10 cellular contexts compared by ENCODE assay signal in the genomic region with DNA sequence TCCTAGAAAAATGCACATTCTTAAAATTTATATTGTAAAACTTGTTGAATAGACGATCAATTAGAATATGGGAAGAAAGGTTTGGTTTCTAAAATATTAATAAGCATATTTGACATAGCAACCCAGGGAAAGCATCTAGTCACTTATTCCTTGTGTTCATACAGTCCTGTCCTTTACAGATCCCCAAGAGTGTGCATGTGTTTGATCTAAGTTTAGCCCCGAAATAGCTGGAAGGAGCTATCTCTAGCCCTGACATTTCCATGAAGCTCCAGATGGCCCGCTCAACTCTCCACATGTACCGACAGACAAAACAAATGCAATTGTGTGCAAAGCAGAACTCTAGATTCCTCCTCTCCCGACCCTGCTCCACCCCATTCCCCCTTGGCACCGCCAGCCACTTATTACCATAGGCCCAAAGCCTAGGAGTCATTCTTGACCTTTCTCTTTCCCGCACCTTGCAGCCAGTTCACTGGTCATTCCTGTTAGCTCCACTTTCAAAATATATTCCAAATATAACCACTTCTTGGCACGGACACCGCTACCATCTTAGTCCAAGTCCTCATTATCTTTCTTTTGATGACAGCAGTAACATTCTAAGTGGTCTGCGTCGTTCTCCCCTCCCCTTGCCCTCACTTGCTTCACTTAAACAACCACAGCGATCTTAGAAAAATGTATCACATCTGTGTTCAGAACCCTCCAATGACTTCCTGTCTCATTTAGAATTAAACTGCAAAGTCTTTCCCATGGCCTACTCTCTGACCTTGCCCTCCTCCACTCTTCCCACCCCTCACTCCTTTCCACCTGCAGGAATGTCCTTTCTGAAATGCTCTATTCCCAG. TPM values are rescaled to one million over a fixed set of nuclear protein-coding genes. Genes with fewer than 3 reads are reported as not detected.
DNase-seq lines count a peak whose midpoint lies in the region; ATAC-seq and TF ChIP-seq lines count a peak whose summit lies in the region.
"Had no signal": no experiment of that assay in that cellular context is flagged by ENCODE, and none has a peak within 500 bp of the region (broad histone marks: within the 10 kb centered on the region; RNA-seq: fewer than 3 reads in every experiment).

No MANE protein-coding gene starts in this region.

- H3K9ac ChIP-seq in neuronal stem cell (ENCODE audit: low read depth, low read length, poor library complexity) = no peak overlapping the region

- H3K27ac ChIP-seq in RWPE2 (ENCODE audit: poor library complexity, severe bottlenecking) = no peak overlapping the region
- H3K27ac ChIP-seq in heart left ventricle = peak overlapping the region in 4 of 12 donors; percentile 3 to 68 (median 6)
- no peak overlapping the region for H3K27ac ChIP-seq in neuronal stem cell (replicated peaks; ENCODE audit: low read length)
- H3K27ac ChIP-seq: prostate gland had no signal

- 30 to 39% (median 32%) methylated on average over 12 of the region's 12 CpGs for WGBS in heart left ventricle, 4 donors
- WGBS in neuronal stem cell (ENCODE audit: extremely low coverage in 2 of 2, insufficient read length in 2 of 2, insufficient replicate concordance in 1 of 2), 2 donors = no CpG with 5 or more reads among the region's 12 CpGs

- peak; percentile 86 for TF ChIP-seq CTCF in RWPE2 (IDR thresholded peaks at IDR 0.05; ENCODE audit: poor library complexity, severe bottlenecking)
- peak in 3 of 12 donors; percentile 1 to 15 (median 14) for TF ChIP-seq CTCF in heart left ventricle (IDR thresholded peaks at IDR 0.05)

- DNase-seq in Right ventricle myocardium inferior (ENCODE audit: missing footprints) (peak; percentile 51), cardiac septum (ENCODE audit: low spot score) (no peak), RWPE2 (ENCODE audit: low spot score) (no peak), heart left ventricle (peak in 1 of 5 donors; percentile 28), neuronal stem cell (ENCODE audit: low spot score) (no peak), GM19238 (ENCODE audit: insufficient read length, low spot score) (no peak)
- no peak for DNase-seq in stimulated activated naive CD8-positive, alpha-beta T cell treated with anti-CD3 and anti-CD28 coated beads, Interleukin-15, amount 100 ng/mL, for 72 hours

- H3K4me3 Mint-ChIP-seq in stimulated activated naive CD8-positive, alpha-beta T cell treated with anti-CD3 and anti-CD28 coated beads, Interleukin-15, amount 100 ng/mL, for 72 hours = peak overlapping the region; percentile 64 to 96

- H2AFZ ChIP-seq in neuronal stem cell (ENCODE audit: low read length) = no peak overlapping the region

- H3K4me1 ChIP-seq in RWPE2 (ENCODE audit: insufficient read depth, poor library complexity, severe bottlenecking) (peaks cover 16% of the 10 kb centered on the region), heart left ventricle (peaks cover 0 to 25% (median 4%) of the 10 kb centered on the region in 12 donors), neuronal stem cell (ENCODE audit: control insufficient read depth in 2 of 2, insufficient read depth in 1 of 2, low read depth in 1 of 2, low read length in 2 of 2) (no peaks in the 10 kb centered on the region)
- H3K4me1 ChIP-seq: prostate gland had no signal

- H3K27me3 Mint-ChIP-seq in stimulated activated naive CD8-positive, alpha-beta T cell treated with anti-CD3 and anti-CD28 coated beads, Interleukin-15, amount 100 ng/mL, for 72 hours = no peaks in the 10 kb centered on the region
- H3K27me3 Mint-ChIP-seq: memory B cell had no signal

- H2AK5ac ChIP-seq in neuronal stem cell (ENCODE audit: low read depth, low read length) = no peak overlapping the region

- peak; percentile 54 for ATAC-seq in Right ventricle myocardium inferior
- ATAC-seq in RWPE2 (ENCODE audit: low read depth) = no peak
- peak in 3 of 4 donors; percentile 34 to 88 (median 86) for ATAC-seq in heart left ventricle
- no peak for ATAC-seq in stimulated activated naive CD8-positive, alpha-beta T cell treated with anti-CD3 and anti-CD28 coated beads, Interleukin-15, amount 100 ng/mL, for 72 hours
- ATAC-seq in GM21390 (IDR thresholded peaks at IDR 0.05; ENCODE audit: unreplicated experiment) = no peak

- H3K14ac ChIP-seq in neuronal stem cell (ENCODE audit: low read length) = no peak overlapping the region

- no peak overlapping the region for H3K4ac ChIP-seq in neuronal stem cell (ENCODE audit: low read length)

- H3K27me3 ChIP-seq in RWPE2 (ENCODE audit: insufficient read depth, poor library complexity, severe bottlenecking) (peaks cover 5% of the 10 kb centered on the region), heart left ventricle (no peaks in the 10 kb centered on the region), neuronal stem cell (ENCODE audit: control insufficient read depth in 3 of 3, insufficient read depth in 3 of 3, low read depth in 1 of 3, low read length in 3 of 3) (peaks cover 0 to 6% (median 0%) of the 10 kb centered on the region in 3 experiments)

- no peak overlapping the region for H3K4me2 ChIP-seq in neuronal stem cell (ENCODE audit: insufficient read depth, low read length, poor library complexity, severe bottlenecking)

- H3K79me1 ChIP-seq in neuronal stem cell (ENCODE audit: low read depth, low read length) = no peaks in the 10 kb centered on the region

- peaks cover 67% of the 10 kb centered on the region for H3K4me1 Mint-ChIP-seq in stimulated activated naive CD8-positive, alpha-beta T cell treated with anti-CD3 and anti-CD28 coated beads, Interleukin-15, amount 100 ng/mL, for 72 hours

- H3K36me3 ChIP-seq in RWPE2 (ENCODE audit: low read depth) (no peaks in the 10 kb centered on the region), heart left ventricle (no peaks in the 10 kb centered on the region), neuronal stem cell (replicated peaks in 1 of 2; ENCODE audit: control insufficient read depth in 2 of 2, insufficient read depth in 2 of 2, low read length in 2 of 2) (no peaks in the 10 kb centered on the region)
- H3K36me3 ChIP-seq: prostate gland had no signal

- H3K9me3 ChIP-seq in RWPE2 (ENCODE audit: severe bottlenecking) (no peaks in the 10 kb centered on the region), heart left ventricle (no peaks in the 10 kb centered on the region), neuronal stem cell (replicated peaks in 1 of 2; ENCODE audit: control insufficient read depth in 2 of 2, insufficient read depth in 1 of 2, low read depth in 1 of 2, low read length in 2 of 2) (no peaks in the 10 kb centered on the region)
- H3K9me3 ChIP-seq: prostate gland had no signal

- no peak overlapping the region for H3K23ac ChIP-seq in neuronal stem cell (ENCODE audit: low read depth, low read length, poor library complexity)

- no peaks in the 10 kb centered on the region for H3K9me3 Mint-ChIP-seq in stimulated activated naive CD8-positive, alpha-beta T cell treated with anti-CD3 and anti-CD28 coated beads, Interleukin-15, amount 100 ng/mL, for 72 hours

- no peak overlapping the region for H2BK12ac ChIP-seq in neuronal stem cell (ENCODE audit: low read length)

- H3K4me3 ChIP-seq in RWPE2 (ENCODE audit: severe bottlenecking) (no peak overlapping the region), heart left ventricle (peak overlapping the region in 2 of 12 donors; percentile 0 to 48), neuronal stem cell (ENCODE audit: low read length in 2 of 2) (no peak overlapping the region)
- H3K4me3 ChIP-seq: prostate gland had no signal

- TF ChIP-seq POLR2A in heart left ventricle (IDR thresholded peaks at IDR 0.05) = no peak

- H2BK5ac ChIP-seq in neuronal stem cell (ENCODE audit: low read length) = no peak overlapping the region

- intact Hi-C loops in Right ventricle myocardium inferior (cut with DNase I) (no loop called here), cardiac septum (cut with DNase I) (no loop called here), heart left ventricle (cut with DNase I) (loop anchor here in 1 of 10 donors (2.0 kb wide), 1 partner anchor 75 kb away; no protein-coding TSS in a partner anchor)

- H2BK15ac ChIP-seq in neuronal stem cell (ENCODE audit: low read length) = no peak overlapping the region

- no peak overlapping the region for H3K18ac ChIP-seq in neuronal stem cell (ENCODE audit: low read length)

- H3K27ac Mint-ChIP-seq in stimulated activated naive CD8-positive, alpha-beta T cell treated with anti-CD3 and anti-CD28 coated beads, Interleukin-15, amount 100 ng/mL, for 72 hours = peak overlapping the region in 1 of 2 donors; percentile 90

- H2BK120ac ChIP-seq in neuronal stem cell (ENCODE audit: low read depth, low read length) = no peak overlapping the region

- no peak overlapping the region for H4K91ac ChIP-seq in neuronal stem cell (ENCODE audit: low read depth, low read length, poor library complexity)

- H4K8ac ChIP-seq in neuronal stem cell (ENCODE audit: low read depth, low read length) = no peak overlapping the region

RNA-seq across cellular contexts. Expression of gene GZMB, which starts 45.5 kb away (rescaled TPM):
- total RNA-seq in Right ventricle myocardium inferior = 1.8 TPM
- total RNA-seq in cardiac septum = 0.48 TPM
- 10 to 100 TPM in 1 of 9 donors, 1 to 10 TPM in 3, under 1 TPM in 3, not detected in 2; 0.49 to 18.8 (median 1.3) TPM for total RNA-seq in heart left ventricle
- 1 to 10 TPM in 1 of 2 donors, under 1 TPM in 1; 0.32 to 1.4 TPM for polyA plus RNA-seq in heart left ventricle
- not detected for polyA plus RNA-seq in neuronal stem cell (2013, experiment 1 of 2)
- not detected for polyA plus RNA-seq in neuronal stem cell (2013, experiment 2 of 2)

Comparison
In these comparisons a context has a peak if more than half of its experiments do, and no peak if none do; other contexts are left out.
1. ATAC-seq: peak in Right ventricle myocardium inferior (single experiment) and heart left ventricle (3 of 4); none in RWPE2 (single experiment), stimulated activated naive CD8-positive, alpha-beta T cell treated with anti-CD3 and anti-CD28 coated beads, Interleukin-15, amount 100 ng/mL, for 72 hours (single experiment) and GM21390 (single experiment).